Comparison of ENCODE assay signal across 2 cellular contexts in the genomic region with DNA sequence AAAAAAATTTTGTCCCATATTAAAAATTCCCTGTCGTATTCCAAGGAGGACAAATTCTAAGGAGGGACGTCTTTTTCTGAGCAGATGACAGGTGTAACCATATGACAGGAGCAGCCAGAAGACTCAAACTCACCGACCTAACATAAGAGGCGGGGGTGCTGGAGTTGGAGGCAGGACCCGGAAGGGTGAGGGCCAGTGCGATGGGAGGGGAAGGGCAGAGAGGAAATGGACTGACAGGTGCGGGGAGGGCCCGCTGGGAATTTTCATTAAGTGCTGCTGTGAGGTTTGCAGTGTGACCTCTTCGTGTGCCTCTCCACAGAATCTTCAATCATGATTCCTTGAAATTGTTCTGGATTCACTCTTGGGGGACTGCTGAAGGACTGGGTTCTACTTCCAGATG.
A peak's percentile ranks its signal among the peaks of the same experiment; 100 is the strongest.
TF ChIP-seq lines count a peak whose summit lies in the region.

No MANE protein-coding gene starts in this region.

TF ChIP-seq in K562, 482 proteins besides CTCF, POLR2A, EP300 and RAD21 (continued from another document):
- TF ChIP-seq PHF20 (IDR thresholded peaks at IDR 0.05; ENCODE audit: partially characterized antibody) (no peak), CEBPB (tag; IDR thresholded peaks at IDR 0.05) (no peak), SETDB1 (IDR thresholded peaks at IDR 0.05; ENCODE audit: low read length) (no peak), CAMTA2 (CRISPR knock-in tag; conservative IDR thresholded peaks at IDR 0.05) (no peak), SIN3A (IDR thresholded peaks at IDR 0.05; ENCODE audit: borderline replicate concordance in 2 of 2, control insufficient read depth in 1 of 2, low read depth in 2 of 2, low read length in 2 of 2) (no peak), NELFE (IDR thresholded peaks at IDR 0.05; ENCODE audit: insufficient read depth, insufficient read length) (no peak), BCL6 (CRISPR knock-in tag; IDR thresholded peaks at IDR 0.05) (no peak), MAZ (CRISPR knock-in tag; conservative IDR thresholded peaks at IDR 0.05 in 1 of 2, IDR thresholded peaks at IDR 0.05 in 1 of 2) (no peak), ZSCAN32 (CRISPR knock-in tag; IDR thresholded peaks at IDR 0.05) (no peak)
- TF ChIP-seq, protein P1, sequence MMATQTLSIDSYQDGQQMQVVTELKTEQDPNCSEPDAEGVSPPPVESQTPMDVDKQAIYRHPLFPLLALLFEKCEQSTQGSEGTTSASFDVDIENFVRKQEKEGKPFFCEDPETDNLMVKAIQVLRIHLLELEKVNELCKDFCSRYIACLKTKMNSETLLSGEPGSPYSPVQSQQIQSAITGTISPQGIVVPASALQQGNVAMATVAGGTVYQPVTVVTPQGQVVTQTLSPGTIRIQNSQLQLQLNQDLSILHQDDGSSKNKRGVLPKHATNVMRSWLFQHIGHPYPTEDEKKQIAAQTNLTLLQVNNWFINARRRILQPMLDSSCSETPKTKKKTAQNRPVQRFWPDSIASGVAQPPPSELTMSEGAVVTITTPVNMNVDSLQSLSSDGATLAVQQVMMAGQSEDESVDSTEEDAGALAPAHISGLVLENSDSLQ (IDR thresholded peaks at IDR 0.05): peak; percentile 46

TF ChIP-seq in SK-N-SH treated with all-trans-retinoic acid at 6 μM for 48 hours, 23 proteins besides CTCF, POLR2A, EP300 and RAD21 (continued from another document):
- TF ChIP-seq RARB (CRISPR knock-in tag; IDR thresholded peaks at IDR 0.05): no peak
- TF ChIP-seq ISL1 (CRISPR knock-in tag; IDR thresholded peaks at IDR 0.05): no peak
- no peak for TF ChIP-seq BACH2 (CRISPR knock-in tag; IDR thresholded peaks at IDR 0.05; ENCODE audit: borderline replicate concordance)
- TF ChIP-seq ARNTL (CRISPR knock-in tag; IDR thresholded peaks at IDR 0.05; ENCODE audit: borderline replicate concordance, low read depth): no peak
- no peak for TF ChIP-seq CSDC2 (CRISPR knock-in tag; IDR thresholded peaks at IDR 0.05)
- TF ChIP-seq, protein P2, sequence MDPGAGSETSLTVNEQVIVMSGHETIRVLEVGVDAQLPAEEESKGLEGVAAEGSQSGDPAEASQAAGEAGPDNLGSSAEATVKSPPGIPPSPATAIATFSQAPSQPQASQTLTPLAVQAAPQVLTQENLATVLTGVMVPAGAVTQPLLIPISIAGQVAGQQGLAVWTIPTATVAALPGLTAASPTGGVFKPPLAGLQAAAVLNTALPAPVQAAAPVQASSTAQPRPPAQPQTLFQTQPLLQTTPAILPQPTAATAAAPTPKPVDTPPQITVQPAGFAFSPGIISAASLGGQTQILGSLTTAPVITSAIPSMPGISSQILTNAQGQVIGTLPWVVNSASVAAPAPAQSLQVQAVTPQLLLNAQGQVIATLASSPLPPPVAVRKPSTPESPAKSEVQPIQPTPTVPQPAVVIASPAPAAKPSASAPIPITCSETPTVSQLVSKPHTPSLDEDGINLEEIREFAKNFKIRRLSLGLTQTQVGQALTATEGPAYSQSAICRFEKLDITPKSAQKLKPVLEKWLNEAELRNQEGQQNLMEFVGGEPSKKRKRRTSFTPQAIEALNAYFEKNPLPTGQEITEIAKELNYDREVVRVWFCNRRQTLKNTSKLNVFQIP (CRISPR knock-in tag; IDR thresholded peaks at IDR 0.05; ENCODE audit: borderline replicate concordance, low read depth): no peak
- no peak for TF ChIP-seq ZFP30 (CRISPR knock-in tag; IDR thresholded peaks at IDR 0.05)
- TF ChIP-seq TCF4 (CRISPR knock-in tag; IDR thresholded peaks at IDR 0.05; ENCODE audit: borderline replicate concordance): no peak
TF ChIP-seq in SK-N-SH treated with all-trans-retinoic acid at 6 μM for 48 hours: peak in this region for 0.
